In the genomic region with DNA sequence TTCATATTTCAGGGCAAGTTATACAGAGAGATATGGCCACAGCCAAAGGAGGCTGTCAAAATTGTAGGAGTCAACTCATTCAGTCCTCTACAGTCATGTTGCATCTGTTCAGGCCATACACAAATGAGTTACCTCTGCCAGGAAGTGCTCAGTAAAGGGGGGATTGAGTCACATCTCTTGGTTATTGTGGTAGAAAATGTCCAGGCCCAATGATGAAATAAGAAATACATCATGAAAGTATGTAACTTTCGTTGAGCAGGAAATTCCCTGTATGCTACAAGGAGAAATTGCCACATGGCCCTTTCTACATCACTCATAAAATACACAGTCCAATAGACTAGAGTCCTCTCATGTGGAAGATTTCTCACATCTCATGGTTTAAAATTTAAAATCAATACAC, we compare ENCODE assay signal across 12 cellular contexts.
A peak's percentile ranks its signal among the peaks of the same experiment; 100 is the strongest.
DNase-seq lines count a peak whose midpoint lies in the region; ATAC-seq and TF ChIP-seq lines count a peak whose summit lies in the region.
"Had no signal": no experiment of that assay in that cellular context is flagged by ENCODE, and none has a peak within 500 bp of the region (broad histone marks: within the 10 kb centered on the region; RNA-seq: fewer than 3 reads in every experiment).

No MANE protein-coding gene starts in this region.

- ATAC-seq in activated CD8-positive, alpha-beta T cell treated with anti-CD3 and anti-CD28 coated beads for 36 hours: peak; percentile 79
- ATAC-seq in activated CD8-positive, alpha-beta T cell treated with anti-CD3 and anti-CD28 coated beads, Interleukin-2, amount 10 ng/mL, durations not matched to agents 7 days and 5 days: no peak
- peak; percentile 99 for ATAC-seq in stimulated activated naive CD8-positive, alpha-beta T cell treated with anti-CD3 and anti-CD28 coated beads, Interleukin-15, amount 100 ng/mL, for 72 hours
- ATAC-seq in GM18519 (IDR thresholded peaks at IDR 0.05; ENCODE audit: low FRiP score, unreplicated experiment): no peak
- ATAC-seq: effector memory CD8-positive, alpha-beta T cell had no signal

- no peaks in the 10 kb centered on the region for H3K9me3 Mint-ChIP-seq in activated CD8-positive, alpha-beta T cell treated with anti-CD3 and anti-CD28 coated beads for 36 hours
- no peaks in the 10 kb centered on the region for H3K9me3 Mint-ChIP-seq in activated CD8-positive, alpha-beta T cell treated with anti-CD3 and anti-CD28 coated beads, Interleukin-2, amount 10 ng/mL, durations not matched to agents 7 days and 5 days (ENCODE audit: insufficient read depth)
- H3K9me3 Mint-ChIP-seq in stimulated activated naive CD8-positive, alpha-beta T cell treated with anti-CD3 and anti-CD28 coated beads, Interleukin-15, amount 100 ng/mL, for 72 hours: peaks cover 19 to 20% of the 10 kb centered on the region in 2 donors
- H3K9me3 Mint-ChIP-seq: activated CD4-positive, alpha-beta T cell treated with anti-CD3 and anti-CD28 coated beads, Interleukin-2, amount 10 ng/mL, durations not matched to agents 24 days and 14 days had no signal

- CTCF ChIA-PET in activated CD8-positive, alpha-beta T cell treated with anti-CD3 and anti-CD28 coated beads for 36 hours (lab: Charles Lee): no interaction called here
- CTCF ChIA-PET in activated CD8-positive, alpha-beta T cell treated with anti-CD3 and anti-CD28 coated beads, Interleukin-2, amount 10 ng/mL, durations not matched to agents 7 days and 5 days (lab: Charles Lee): no interaction called here

- intact Hi-C loops in activated CD8-positive, alpha-beta T cell treated with anti-CD3 and anti-CD28 coated beads for 36 hours (cut with micrococcal nuclease): no loop called here

- no peaks in the 10 kb centered on the region for H3K36me3 Mint-ChIP-seq in activated CD8-positive, alpha-beta T cell treated with anti-CD3 and anti-CD28 coated beads for 36 hours (ENCODE audit: low read depth)
- H3K36me3 Mint-ChIP-seq in activated CD8-positive, alpha-beta T cell treated with anti-CD3 and anti-CD28 coated beads, Interleukin-2, amount 10 ng/mL, durations not matched to agents 7 days and 5 days (ENCODE audit: low read depth): no peaks in the 10 kb centered on the region

- no peaks in the 10 kb centered on the region for H3K27me3 Mint-ChIP-seq in activated CD8-positive, alpha-beta T cell treated with anti-CD3 and anti-CD28 coated beads for 36 hours
- H3K27me3 Mint-ChIP-seq in activated CD8-positive, alpha-beta T cell treated with anti-CD3 and anti-CD28 coated beads, Interleukin-2, amount 10 ng/mL, durations not matched to agents 7 days and 5 days (ENCODE audit: low read depth): no peaks in the 10 kb centered on the region
- H3K27me3 Mint-ChIP-seq in stimulated activated naive CD8-positive, alpha-beta T cell treated with anti-CD3 and anti-CD28 coated beads, Interleukin-15, amount 100 ng/mL, for 72 hours: no peaks in the 10 kb centered on the region
- H3K27me3 Mint-ChIP-seq: activated CD4-positive, alpha-beta T cell treated with anti-CD3 and anti-CD28 coated beads, Interleukin-2, amount 10 ng/mL, durations not matched to agents 24 days and 14 days; effector memory CD8-positive, alpha-beta T cell had no signal

- POLR2A ChIA-PET in activated CD8-positive, alpha-beta T cell treated with anti-CD3 and anti-CD28 coated beads for 36 hours (lab: Charles Lee): no interaction called here
- POLR2A ChIA-PET in activated CD8-positive, alpha-beta T cell treated with anti-CD3 and anti-CD28 coated beads, Interleukin-2, amount 10 ng/mL, durations not matched to agents 7 days and 5 days (lab: Charles Lee): no interaction called here

- no peak overlapping the region for H3K27ac Mint-ChIP-seq in activated CD8-positive, alpha-beta T cell treated with anti-CD3 and anti-CD28 coated beads for 36 hours
- no peak overlapping the region for H3K27ac Mint-ChIP-seq in activated CD8-positive, alpha-beta T cell treated with anti-CD3 and anti-CD28 coated beads, Interleukin-2, amount 10 ng/mL, durations not matched to agents 7 days and 5 days
- peak overlapping the region in 1 of 2 donors; percentile 33 for H3K27ac Mint-ChIP-seq in stimulated activated naive CD8-positive, alpha-beta T cell treated with anti-CD3 and anti-CD28 coated beads, Interleukin-15, amount 100 ng/mL, for 72 hours
- H3K27ac Mint-ChIP-seq: effector memory CD8-positive, alpha-beta T cell had no signal

- no peak overlapping the region for H3K4me3 Mint-ChIP-seq in activated CD8-positive, alpha-beta T cell treated with anti-CD3 and anti-CD28 coated beads for 36 hours
- no peak overlapping the region for H3K4me3 Mint-ChIP-seq in activated CD8-positive, alpha-beta T cell treated with anti-CD3 and anti-CD28 coated beads, Interleukin-2, amount 10 ng/mL, durations not matched to agents 7 days and 5 days
- H3K4me3 Mint-ChIP-seq in stimulated activated naive CD8-positive, alpha-beta T cell treated with anti-CD3 and anti-CD28 coated beads, Interleukin-15, amount 100 ng/mL, for 72 hours: no peak overlapping the region
- H3K4me3 Mint-ChIP-seq: activated CD4-positive, alpha-beta T cell treated with anti-CD3 and anti-CD28 coated beads, Interleukin-2, amount 10 ng/mL, durations not matched to agents 24 days and 14 days; effector memory CD8-positive, alpha-beta T cell had no signal

- DNase-seq in activated CD8-positive, alpha-beta T cell treated with anti-CD3 and anti-CD28 coated beads for 36 hours: peak; percentile 5
- DNase-seq in activated CD8-positive, alpha-beta T cell treated with anti-CD3 and anti-CD28 coated beads, Interleukin-2, amount 10 ng/mL, durations not matched to agents 7 days and 5 days: no peak
- DNase-seq in RKO (ENCODE audit: low spot score): peak; percentile 17
- DNase-seq in fibroblast of gingiva (ENCODE audit: low read depth): peak; percentile 91
- DNase-seq in stimulated activated naive CD8-positive, alpha-beta T cell treated with anti-CD3 and anti-CD28 coated beads, Interleukin-15, amount 100 ng/mL, for 72 hours: peak in 1 of 2 donors; percentile 32
- DNase-seq in occipital lobe (lab: John Stamatoyannopoulos, UW): no peak
- no peak for DNase-seq in amygdala (lab: John Stamatoyannopoulos, UW)
- DNase-seq: activated CD4-positive, alpha-beta T cell treated with anti-CD3 and anti-CD28 coated beads, Interleukin-2, amount 10 ng/mL, durations not matched to agents 24 days and 14 days; activated naive CD4-positive, alpha-beta T cell; effector memory CD8-positive, alpha-beta T cell; NCI-H510A treated with DMSO at 0.1 percent for 48 hours had no signal

- no peak for TF ChIP-seq CTCF in activated CD8-positive, alpha-beta T cell treated with anti-CD3 and anti-CD28 coated beads for 36 hours (IDR thresholded peaks at IDR 0.05)

- H3K4me1 Mint-ChIP-seq in activated CD8-positive, alpha-beta T cell treated with anti-CD3 and anti-CD28 coated beads for 36 hours (ENCODE audit: low read depth): no peaks in the 10 kb centered on the region
- no peaks in the 10 kb centered on the region for H3K4me1 Mint-ChIP-seq in activated CD8-positive, alpha-beta T cell treated with anti-CD3 and anti-CD28 coated beads, Interleukin-2, amount 10 ng/mL, durations not matched to agents 7 days and 5 days (ENCODE audit: low read depth)
- no peaks in the 10 kb centered on the region for H3K4me1 Mint-ChIP-seq in stimulated activated naive CD8-positive, alpha-beta T cell treated with anti-CD3 and anti-CD28 coated beads, Interleukin-15, amount 100 ng/mL, for 72 hours
- H3K4me1 Mint-ChIP-seq: activated CD4-positive, alpha-beta T cell treated with anti-CD3 and anti-CD28 coated beads, Interleukin-2, amount 10 ng/mL, durations not matched to agents 24 days and 14 days had no signal

Comparison
In these comparisons a context has a peak if more than half of its experiments do, and no peak if none do; other contexts are left out.
1. ATAC-seq: peak in activated CD8-positive, alpha-beta T cell treated with anti-CD3 and anti-CD28 coated beads for 36 hours (single experiment) and stimulated activated naive CD8-positive, alpha-beta T cell treated with anti-CD3 and anti-CD28 coated beads, Interleukin-15, amount 100 ng/mL, for 72 hours (single experiment); none in activated CD8-positive, alpha-beta T cell treated with anti-CD3 and anti-CD28 coated beads, Interleukin-2, amount 10 ng/mL, durations not matched to agents 7 days and 5 days (single experiment) and GM18519 (single experiment).
2. DNase-seq: peak in activated CD8-positive, alpha-beta T cell treated with anti-CD3 and anti-CD28 coated beads for 36 hours (single experiment), RKO (single experiment) and fibroblast of gingiva (single experiment); none in activated CD8-positive, alpha-beta T cell treated with anti-CD3 and anti-CD28 coated beads, Interleukin-2, amount 10 ng/mL, durations not matched to agents 7 days and 5 days (single experiment), occipital lobe (single experiment) and amygdala (0 of 56).